13 cellular contexts compared by ENCODE assay signal in genomic region chr18:68991281-68991680, GRCh38.
A peak's percentile ranks its signal among the peaks of the same experiment; 100 is the strongest.
DNase-seq lines count a peak whose midpoint lies in the region; ATAC-seq, FAIRE-seq and TF ChIP-seq lines count a peak whose summit lies in the region.
"Had no signal": no experiment of that assay in that cellular context is flagged by ENCODE, and none has a peak within 500 bp of the region (broad histone marks: within the 10 kb centered on the region; RNA-seq: fewer than 3 reads in every experiment).

No MANE protein-coding gene starts in this region.

- no peak overlapping the region for H3K27ac Mint-ChIP-seq in activated T-helper 17 cell treated with anti-CD3 and anti-CD28 coated beads, Interleukin-2, amount 50 U/mL, for 72 hours
- H3K27ac Mint-ChIP-seq: activated T-helper 2 cell treated with anti-CD3 and anti-CD28 coated beads, Interferon-gamma antibody, Interleukin-2, Interleukin-4, amounts not matched to agents 10 μg/mL and 5 μg/mL and 100 μg/mL, durations not matched to agents 14 hours and 24 hours and 36 hours; natural killer cell treated with Interleukin-12 subunit alpha and Interleukin-12 subunit beta and Interleukin-15 and Interleukin-18, amount 100 ng/mL, for 72 hours had no signal

- H3K27me3 ChIP-seq in osteoblast (ENCODE audit: insufficient read depth, low read length) (no peaks in the 10 kb centered on the region), ascending aorta (no peaks in the 10 kb centered on the region)

- H3K27ac ChIP-seq in osteoblast (ENCODE audit: low read depth, low read length) = no peak overlapping the region
- H3K27ac ChIP-seq in ascending aorta = no peak overlapping the region
- H3K27ac ChIP-seq: VCaP had no signal

- H3K9me3 ChIP-seq in osteoblast (ENCODE audit: low read depth, low read length) (no peaks in the 10 kb centered on the region), ascending aorta (peaks cover 0 to 7% of the 10 kb centered on the region in 2 donors)

- no peaks in the 10 kb centered on the region for H3K4me1 ChIP-seq in osteoblast (ENCODE audit: insufficient read depth, low read length)
- H3K4me1 ChIP-seq in ascending aorta = no peaks in the 10 kb centered on the region

- no peaks in the 10 kb centered on the region for H3K79me2 ChIP-seq in osteoblast (ENCODE audit: insufficient read depth, low read length)

- peak; percentile 51 for ATAC-seq in GM18861 (IDR thresholded peaks at IDR 0.05; ENCODE audit: unreplicated experiment)
- ATAC-seq in HG02759 (IDR thresholded peaks at IDR 0.05; ENCODE audit: unreplicated experiment) = peak; percentile 69
- peak; percentile 71 for ATAC-seq in activated T-helper 17 cell treated with anti-CD3 and anti-CD28 coated beads, Interleukin-2, amount 50 U/mL, for 72 hours (replicated peaks)
- no peak for ATAC-seq in HG02642 (IDR thresholded peaks at IDR 0.05; ENCODE audit: poor library complexity, unreplicated experiment)
- ATAC-seq: natural killer cell treated with Interleukin-12 subunit alpha and Interleukin-12 subunit beta and Interleukin-15 and Interleukin-18, amount 100 ng/mL, for 72 hours had no signal

- H2AFZ ChIP-seq in osteoblast (ENCODE audit: low read length) = no peak overlapping the region

- H3K4me3 ChIP-seq in osteoblast (ENCODE audit: insufficient read depth, low read length) (no peak overlapping the region), ascending aorta (no peak overlapping the region)

- DNase-seq in osteoblast (ENCODE audit: insufficient read length, low spot score, missing footprints) (peak; percentile 69), urothelium cell line (ENCODE audit: low spot score) (no peak), ascending aorta (ENCODE audit: low spot score in 2 of 2) (no peak), NOMO-1 treated with DMSO at 0.1 percent for 48 hours (lab: John Stamatoyannopoulos, UW; ENCODE audit: unreplicated experiment) (no peak)
- DNase-seq: DND-41; stimulated activated CD4-positive, alpha-beta T cell treated with anti-CD3 and anti-CD28 coated beads, Interleukin-4, amount 100 ng/mL, for 1 hour had no signal

- H4K20me1 ChIP-seq in osteoblast (ENCODE audit: insufficient read depth, low read length) = no peaks in the 10 kb centered on the region

- H3K36me3 Mint-ChIP-seq in activated T-helper 17 cell treated with anti-CD3 and anti-CD28 coated beads, Interleukin-2, amount 50 U/mL, for 72 hours (ENCODE audit: low read depth) = no peaks in the 10 kb centered on the region

- no peak for FAIRE-seq in urothelium cell line (lab: Jason Lieb, UNC)

- peak overlapping the region; percentile 4 for H3K4me2 ChIP-seq in osteoblast (ENCODE audit: insufficient read depth, low read length)

- H3K4me3 Mint-ChIP-seq in activated T-helper 17 cell treated with anti-CD3 and anti-CD28 coated beads, Interleukin-2, amount 50 U/mL, for 72 hours = no peak overlapping the region
- H3K4me3 Mint-ChIP-seq: natural killer cell treated with Interleukin-12 subunit alpha and Interleukin-12 subunit beta and Interleukin-15 and Interleukin-18, amount 100 ng/mL, for 72 hours had no signal

- H3K4me1 Mint-ChIP-seq in activated T-helper 17 cell treated with anti-CD3 and anti-CD28 coated beads, Interleukin-2, amount 50 U/mL, for 72 hours = no peaks in the 10 kb centered on the region

- intact Hi-C loops in ascending aorta (cut with DNase I) = no loop called here

- H3K9me3 Mint-ChIP-seq in activated T-helper 17 cell treated with anti-CD3 and anti-CD28 coated beads, Interleukin-2, amount 50 U/mL, for 72 hours = no peaks in the 10 kb centered on the region
- H3K9me3 Mint-ChIP-seq: activated T-helper 2 cell treated with anti-CD3 and anti-CD28 coated beads, Interferon-gamma antibody, Interleukin-2, Interleukin-4, amounts not matched to agents 10 μg/mL and 5 μg/mL and 100 μg/mL, durations not matched to agents 14 hours and 24 hours and 36 hours had no signal

- H3K36me3 ChIP-seq in osteoblast (ENCODE audit: insufficient read depth, low read length) (no peaks in the 10 kb centered on the region), ascending aorta (no peaks in the 10 kb centered on the region)

- H3K27me3 Mint-ChIP-seq in activated T-helper 17 cell treated with anti-CD3 and anti-CD28 coated beads, Interleukin-2, amount 50 U/mL, for 72 hours = no peaks in the 10 kb centered on the region
- H3K27me3 Mint-ChIP-seq: natural killer cell treated with Interleukin-12 subunit alpha and Interleukin-12 subunit beta and Interleukin-15 and Interleukin-18, amount 100 ng/mL, for 72 hours had no signal

- TF ChIP-seq CTCF in osteoblast (IDR thresholded peaks at IDR 0.05; ENCODE audit: extremely low read depth, low read depth, low read length) (no peak), ascending aorta (IDR thresholded peaks at IDR 0.05) (no peak)
